Comparison of ENCODE assay signal across 10 cellular contexts in the genomic region with DNA sequence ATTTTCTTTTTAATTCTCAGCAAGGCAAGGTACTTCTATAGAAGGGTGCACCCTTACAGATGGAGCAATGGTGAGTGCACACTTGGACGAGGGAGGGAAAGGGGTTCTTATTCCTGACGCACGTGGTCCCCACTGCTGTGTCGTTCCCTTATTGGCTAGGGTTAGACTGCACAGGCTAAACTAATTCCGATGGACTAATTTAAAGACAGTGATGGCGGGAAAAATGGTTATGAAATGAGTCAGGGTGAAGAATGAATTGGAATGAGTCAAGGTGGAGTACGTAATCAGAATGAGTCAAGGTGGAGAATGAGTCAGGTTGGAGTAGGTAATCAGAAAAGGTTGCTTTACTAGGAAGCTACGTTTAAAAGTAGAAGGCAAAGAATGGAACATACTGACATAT. TPM values are rescaled to one million over a fixed set of nuclear protein-coding genes. Genes with fewer than 3 reads are reported as not detected.
DNase-seq lines count a peak whose midpoint lies in the region; ATAC-seq and TF ChIP-seq lines count a peak whose summit lies in the region.
"Had no signal": no experiment of that assay in that cellular context is flagged by ENCODE, and none has a peak within 500 bp of the region (broad histone marks: within the 10 kb centered on the region; RNA-seq: fewer than 3 reads in every experiment).

No MANE protein-coding gene starts in this region.

- ATAC-seq in stimulated activated memory B cell treated with anti-CD40 and anti-IgM and Interleukin-4, amounts not matched to agents 10 μg/mL and 1 μg/mL and 100 μg/mL, for 72 hours, result no peak
- no peak for ATAC-seq in HG02623 (IDR thresholded peaks at IDR 0.05; ENCODE audit: unreplicated experiment)

- no peaks in the 10 kb centered on the region for H3K27me3 Mint-ChIP-seq in activated CD4-positive, alpha-beta memory T cell treated with anti-CD3 and anti-CD28 coated beads, Interleukin-2, amount 10 ng/mL, durations not matched to agents 7 days and 5 days
- peaks cover 11% of the 10 kb centered on the region for H3K27me3 Mint-ChIP-seq in glutamatergic neuron (ENCODE audit: unreplicated experiment)
- no peaks in the 10 kb centered on the region for H3K27me3 Mint-ChIP-seq in stimulated activated memory B cell treated with anti-CD40 and anti-IgM and Interleukin-4, amounts not matched to agents 10 μg/mL and 1 μg/mL and 100 μg/mL, for 72 hours

- H3K36me3 Mint-ChIP-seq in activated CD4-positive, alpha-beta memory T cell treated with anti-CD3 and anti-CD28 coated beads, Interleukin-2, amount 10 ng/mL, durations not matched to agents 7 days and 5 days (ENCODE audit: low read depth), result peaks cover 40% of the 10 kb centered on the region
- H3K36me3 Mint-ChIP-seq in glutamatergic neuron (ENCODE audit: unreplicated experiment), result no peaks in the 10 kb centered on the region
- H3K36me3 Mint-ChIP-seq in stimulated activated memory B cell treated with anti-CD40 and anti-IgM and Interleukin-4, amounts not matched to agents 10 μg/mL and 1 μg/mL and 100 μg/mL, for 72 hours, result peaks cover 11% of the 10 kb centered on the region

- H3K4me1 Mint-ChIP-seq in activated CD4-positive, alpha-beta memory T cell treated with anti-CD3 and anti-CD28 coated beads, Interleukin-2, amount 10 ng/mL, durations not matched to agents 7 days and 5 days, result peaks cover 54% of the 10 kb centered on the region
- peaks cover 31% of the 10 kb centered on the region for H3K4me1 Mint-ChIP-seq in glutamatergic neuron (ENCODE audit: low read depth, unreplicated experiment)
- H3K4me1 Mint-ChIP-seq in stimulated activated memory B cell treated with anti-CD40 and anti-IgM and Interleukin-4, amounts not matched to agents 10 μg/mL and 1 μg/mL and 100 μg/mL, for 72 hours, result peaks cover 35% of the 10 kb centered on the region

- no peak for TF ChIP-seq CTCF in glutamatergic neuron (IDR thresholded peaks at IDR 0.05; ENCODE audit: partially characterized antibody, unreplicated experiment)

- peaks cover 14% of the 10 kb centered on the region for H3K9me3 Mint-ChIP-seq in activated CD4-positive, alpha-beta memory T cell treated with anti-CD3 and anti-CD28 coated beads, Interleukin-2, amount 10 ng/mL, durations not matched to agents 7 days and 5 days
- peaks cover 13% of the 10 kb centered on the region for H3K9me3 Mint-ChIP-seq in glutamatergic neuron (ENCODE audit: unreplicated experiment)
- peaks cover 3% of the 10 kb centered on the region for H3K9me3 Mint-ChIP-seq in stimulated activated memory B cell treated with anti-CD40 and anti-IgM and Interleukin-4, amounts not matched to agents 10 μg/mL and 1 μg/mL and 100 μg/mL, for 72 hours

- DNase-seq in activated CD8-positive, alpha-beta memory T cell treated with anti-CD3 and anti-CD28 coated beads for 24 hours, result peak; percentile 68
- DNase-seq in activated CD8-positive, alpha-beta memory T cell treated with anti-CD3 and anti-CD28 coated beads, Interleukin-2, amount 50 U/mL, for 4 hours, result no peak
- DNase-seq in activated CD4-positive, alpha-beta memory T cell treated with anti-CD3 and anti-CD28 coated beads, Interleukin-2, amount 10 ng/mL, durations not matched to agents 7 days and 5 days, result peak; percentile 22
- DNase-seq in glutamatergic neuron, result no peak
- no peak for DNase-seq in COLO829 (ENCODE audit: low spot score)
- DNase-seq in NCI-H2227 treated with DMSO at 0.1 percent for 48 hours (lab: John Stamatoyannopoulos, UW), result no peak
- DNase-seq: GOT3, NCI-H510A treated with DMSO at 0.1 percent for 48 hours had no signal

- no peak overlapping the region for H3K4me3 Mint-ChIP-seq in activated CD4-positive, alpha-beta memory T cell treated with anti-CD3 and anti-CD28 coated beads, Interleukin-2, amount 10 ng/mL, durations not matched to agents 7 days and 5 days
- H3K4me3 Mint-ChIP-seq in glutamatergic neuron (ENCODE audit: unreplicated experiment), result no peak overlapping the region
- no peak overlapping the region for H3K4me3 Mint-ChIP-seq in stimulated activated memory B cell treated with anti-CD40 and anti-IgM and Interleukin-4, amounts not matched to agents 10 μg/mL and 1 μg/mL and 100 μg/mL, for 72 hours

- peak overlapping the region; percentile 85 for H3K27ac Mint-ChIP-seq in activated CD4-positive, alpha-beta memory T cell treated with anti-CD3 and anti-CD28 coated beads, Interleukin-2, amount 10 ng/mL, durations not matched to agents 7 days and 5 days
- peak overlapping the region; percentile 15 for H3K27ac Mint-ChIP-seq in glutamatergic neuron (ENCODE audit: unreplicated experiment)
- H3K27ac Mint-ChIP-seq in stimulated activated memory B cell treated with anti-CD40 and anti-IgM and Interleukin-4, amounts not matched to agents 10 μg/mL and 1 μg/mL and 100 μg/mL, for 72 hours, result peak overlapping the region; percentile 93

- POLR2A ChIA-PET in activated CD4-positive, alpha-beta memory T cell treated with anti-CD3 and anti-CD28 coated beads, Interleukin-2, amount 10 ng/mL, durations not matched to agents 7 days and 5 days (lab: Charles Lee), result interaction anchor here (0.7 to 1.6 kb wide), 4 partner anchors 169 to 282 kb away, joined by 3 to 8 read pairs (median 3); a partner anchor contains a TSS

- CTCF ChIA-PET in activated CD4-positive, alpha-beta memory T cell treated with anti-CD3 and anti-CD28 coated beads, Interleukin-2, amount 10 ng/mL, durations not matched to agents 7 days and 5 days (lab: Charles Lee), result interaction anchor here (1.0 to 1.5 kb wide), 2 partner anchors 169 to 200 kb away, joined by 3 to 7 read pairs; a partner anchor contains a TSS

RNA-seq across cellular contexts. Expression of a gene that starts 2.0 kb away (rescaled TPM):
- total RNA-seq in activated CD4-positive, alpha-beta memory T cell treated with anti-CD3 and anti-CD28 coated beads, Interleukin-2, amount 10 ng/mL, durations not matched to agents 7 days and 5 days, result 100 to 1,000 TPM; 150 to 155 TPM
- total RNA-seq in glutamatergic neuron (ENCODE audit: unreplicated experiment), result 452 TPM

Comparison
In these comparisons a context has a peak if more than half of its experiments do, and no peak if none do; other contexts are left out.
1. DNase-seq: peak in activated CD8-positive, alpha-beta memory T cell treated with anti-CD3 and anti-CD28 coated beads for 24 hours (single experiment) and activated CD4-positive, alpha-beta memory T cell treated with anti-CD3 and anti-CD28 coated beads, Interleukin-2, amount 10 ng/mL, durations not matched to agents 7 days and 5 days (single experiment); none in activated CD8-positive, alpha-beta memory T cell treated with anti-CD3 and anti-CD28 coated beads, Interleukin-2, amount 50 U/mL, for 4 hours (single experiment), glutamatergic neuron (single experiment), COLO829 (single experiment) and NCI-H2227 treated with DMSO at 0.1 percent for 48 hours (single experiment).
2. H3K27ac Mint-ChIP-seq: peak in every context shown above with its lines; median percentile 93 in stimulated activated memory B cell treated with anti-CD40 and anti-IgM and Interleukin-4, amounts not matched to agents 10 μg/mL and 1 μg/mL and 100 μg/mL, for 72 hours; 85 in activated CD4-positive, alpha-beta memory T cell treated with anti-CD3 and anti-CD28 coated beads, Interleukin-2, amount 10 ng/mL, durations not matched to agents 7 days and 5 days; 15 in glutamatergic neuron.